In genomic region chr4:1872918-1873269, GRCh38 we compare ENCODE assay signal across 8 cellular contexts. TPM values are rescaled to one million over a fixed set of nuclear protein-coding genes. Genes with fewer than 3 reads are reported as not detected.
DNase-seq lines count a peak whose midpoint lies in the region; ATAC-seq and TF ChIP-seq lines count a peak whose summit lies in the region.

No MANE protein-coding gene starts in this region.

- CTCF ChIA-PET in mammary epithelial cell (lab: Charles Lee; ENCODE audit: low non-redundant PET), result no interaction called here

- H3K36me3 ChIP-seq in MG63, result no peaks in the 10 kb centered on the region; the same call in 1 of the 2 replicates
- H3K36me3 ChIP-seq in mammary epithelial cell (ENCODE audit: insufficient read depth, low read length), result no peaks in the 10 kb centered on the region

- DNase-seq in GM10266 (ENCODE audit: extremely low spot score) (peak; percentile 65), MG63 (no peak), mammary epithelial cell (peak; percentile 60), neural crest cell (ENCODE audit: low read depth, low spot score) (no peak), NCI-H1105 treated with DMSO at 0.1 percent for 48 hours (lab: John Stamatoyannopoulos, UW) (no peak), DMS114 treated with DMSO at 0.1 percent for 48 hours (lab: John Stamatoyannopoulos, UW; ENCODE audit: unreplicated experiment) (no peak), omental fat pad (ENCODE audit: low spot score) (no peak)

- H3K4me3 ChIP-seq in MG63, result peak overlapping the region; percentile 66
- H3K4me3 ChIP-seq in mammary epithelial cell (replicated peaks in 1 of 3; ENCODE audit: insufficient read depth in 1 of 3, low read depth in 2 of 3, low read length in 3 of 3), result peak overlapping the region; percentile 7 to 86 (median 66)

- TSS peak; percentile 57 for BruUV-seq in mammary epithelial cell (replicated peaks; lab: Mats Ljungman, UMichigan)

- peak overlapping the region; percentile 50 for H3K27ac ChIP-seq in mammary epithelial cell (ENCODE audit: insufficient read depth, low read depth, low read length)

- peaks cover 3% of the 10 kb centered on the region for H3K36me3 Mint-ChIP-seq in neural crest cell (ENCODE audit: low read depth)

- H4K20me1 ChIP-seq in mammary epithelial cell (ENCODE audit: insufficient read depth, low read length), result no peaks in the 10 kb centered on the region

- intact Hi-C loops in mammary epithelial cell (cut with micrococcal nuclease), result no loop called here

- H3K4me1 ChIP-seq in mammary epithelial cell (ENCODE audit: insufficient read depth, low read length), result peaks cover 21% of the 10 kb centered on the region

- 16% methylated on average over 2 of the region's 2 CpGs for WGBS in mammary epithelial cell (ENCODE audit: low coverage, missing lambda C conversion rate)

- peak overlapping the region; percentile 87 for H3K4me2 ChIP-seq in mammary epithelial cell (ENCODE audit: insufficient read depth, low read depth, low read length)

- H2AFZ ChIP-seq in mammary epithelial cell (ENCODE audit: low read depth, low read length), result no peak overlapping the region

- H3K4me1 Mint-ChIP-seq in neural crest cell, result peaks cover 44% of the 10 kb centered on the region

- H3K27me3 ChIP-seq in MG63 (no peaks in the 10 kb centered on the region), mammary epithelial cell (ENCODE audit: insufficient read depth, low read length) (no peaks in the 10 kb centered on the region)

- H3K27ac Mint-ChIP-seq in neural crest cell (ENCODE audit: unreplicated experiment), result no peak overlapping the region

- H3K4me3 Mint-ChIP-seq in neural crest cell, result peak overlapping the region; percentile 90

- ATAC-seq in GM21367 (IDR thresholded peaks at IDR 0.05; ENCODE audit: unreplicated experiment) (no peak), omental fat pad (ENCODE audit: low FRiP score) (no peak)

- peaks cover 8% of the 10 kb centered on the region for H3K27me3 Mint-ChIP-seq in neural crest cell (ENCODE audit: low read depth)

- no peaks in the 10 kb centered on the region for H3K9me3 Mint-ChIP-seq in neural crest cell

- H3K79me2 ChIP-seq in mammary epithelial cell (ENCODE audit: insufficient read depth, low read length), result peaks cover 65% of the 10 kb centered on the region

- dilution Hi-C loops in mammary epithelial cell (cut with HindIII; ENCODE audit: low sequenced_read_pairs), result no loop called here

- H3K9me3 ChIP-seq in MG63 (no peaks in the 10 kb centered on the region), mammary epithelial cell (replicated peaks; ENCODE audit: insufficient read depth, low read length) (no peaks in the 10 kb centered on the region)

- in situ Hi-C loops in mammary epithelial cell (cut with MboI; ENCODE audit: low sequenced_read_pairs in 2 of 2), result no loop called here

- TF ChIP-seq CTCF in GM10266 (IDR thresholded peaks at IDR 0.05; ENCODE audit: control insufficient read depth, insufficient read depth, low read depth, missing control alignments), result no peak
- no peak for TF ChIP-seq CTCF in mammary epithelial cell (conservative IDR thresholded peaks at IDR 0.05 in 1 of 2, IDR thresholded peaks at IDR 0.05 in 1 of 2; ENCODE audit: extremely low read depth in 1 of 2, insufficient read depth in 1 of 2, low read depth in 1 of 2, low read length in 2 of 2)
- TF ChIP-seq CTCF in neural crest cell (conservative IDR thresholded peaks at IDR 0.05), result no peak
- no peak for TF ChIP-seq CTCF in omental fat pad (IDR thresholded peaks at IDR 0.05)

- H3K9ac ChIP-seq in mammary epithelial cell (ENCODE audit: insufficient read depth, low read length), result peak overlapping the region; percentile 79

RNA-seq across cellular contexts. Expression of gene NSD2, which starts 1.7 kb away (rescaled TPM):
- total RNA-seq in MG63 (2014; rRNA removed; shearing (Covaris generic); ENCODE audit: low replicate concordance), result 34.1 and 39.9 TPM in 2 replicates
- total RNA-seq in mammary epithelial cell (10 to 100 TPM; 23.2 to 68.8 TPM), neural crest cell (269 and 274 TPM in 2 replicates), omental fat pad (10 to 100 TPM; 19.1 to 33.1 (median 28.8) TPM)
- polyA plus RNA-seq in mammary epithelial cell, result 26.2 TPM
- polyA minus RNA-seq in mammary epithelial cell, result 134 TPM

RNA-seq across cellular contexts. Expression of gene LETM1, which starts 16.9 kb away (rescaled TPM):
- 31.7 and 49.4 TPM in 2 replicates for total RNA-seq in MG63 (2014; rRNA removed; shearing (Covaris generic); ENCODE audit: low replicate concordance)
- total RNA-seq in mammary epithelial cell (10 to 100 TPM; 71.2 to 79.6 TPM), neural crest cell (59.5 and 60.6 TPM in 2 replicates), omental fat pad (100 to 1,000 TPM in 1 of 4 donors, 10 to 100 TPM in 3; 42.2 to 104 (median 52.8) TPM)
- 31.8 TPM for polyA plus RNA-seq in mammary epithelial cell
- polyA minus RNA-seq in mammary epithelial cell, result 71.2 TPM

Comparison
In these comparisons a context has a peak if more than half of its experiments do, and no peak if none do; other contexts are left out.
1. DNase-seq: peak in GM10266 (single experiment) and mammary epithelial cell (single experiment); none in MG63 (single experiment), neural crest cell (single experiment), NCI-H1105 treated with DMSO at 0.1 percent for 48 hours (single experiment), DMS114 treated with DMSO at 0.1 percent for 48 hours (single experiment) and omental fat pad (single experiment).